ENCODE assay signal across 8 cellular contexts in genomic region chr10:37857287-37858211, GRCh38. TPM values are rescaled to one million over a fixed set of nuclear protein-coding genes. Genes with fewer than 3 reads are reported as not detected.
DNase-seq lines count a peak whose midpoint lies in the region; ATAC-seq and TF ChIP-seq lines count a peak whose summit lies in the region.

TSS of gene ZNF248 (minus strand) at chr10:37857610. CDS start at chr10:37856310, 1,300 bp downstream.

- TF ChIP-seq EP300 in tibial nerve (IDR thresholded peaks at IDR 0.05): peak; percentile 95 to 100

- DNase-seq in NCI-H1048 (lab: John Stamatoyannopoulos, UW) (peak; percentile 92), SK-N-MC (ENCODE audit: low read depth, low spot score) (peak; percentile 48), glomerular endothelial cell (ENCODE audit: extremely low read depth, low read depth, low spot score) (peak; percentile 68), tibial nerve (ENCODE audit: low spot score in 2 of 2) (peak; percentile 91 to 94)
- peak; percentile 88 to 93 for DNase-seq in activated naive CD4-positive, alpha-beta T cell treated with anti-CD3 and anti-CD28 coated beads, Interleukin-2, amount 50 U/mL, for 72 hours (ENCODE audit: low spot score in 2 of 2)

- H2AFZ ChIP-seq in parathyroid adenoma: peak within 1 kb of the TSS; percentile 94

- peak; percentile 12 for TF ChIP-seq CTCF in parathyroid adenoma (IDR thresholded peaks at IDR 0.05)
- peak in 2 of 5 experiments; percentile 16 to 43 for TF ChIP-seq CTCF in tibial nerve (IDR thresholded peaks at IDR 0.05)

- peak within 1 kb of the TSS; percentile 90 for H3K4me2 ChIP-seq in parathyroid adenoma (ENCODE audit: low read length)

- H3K27ac ChIP-seq in SK-N-MC (peak within 1 kb of the TSS; percentile 83), parathyroid adenoma (peak within 1 kb of the TSS; percentile 97), tibial nerve (peak within 1 kb of the TSS; percentile 100)

- TF ChIP-seq POLR2A in tibial nerve (IDR thresholded peaks at IDR 0.05): peak; percentile 98 to 99

- H3K4me3 ChIP-seq in GM08714 (ENCODE audit: low read length) (peak within 1 kb of the TSS; percentile 89), SK-N-MC (peak within 1 kb of the TSS; percentile 77), parathyroid adenoma (ENCODE audit: low read depth, low read length) (peak within 1 kb of the TSS; percentile 97), tibial nerve (peak within 1 kb of the TSS; percentile 78 to 95 (median 89))

- peak within 1 kb of the TSS; percentile 85 to 93 for H3K27ac Mint-ChIP-seq in activated naive CD4-positive, alpha-beta T cell treated with anti-CD3 and anti-CD28 coated beads, Interleukin-2, amount 50 U/mL, for 72 hours

- H3K79me2 ChIP-seq in parathyroid adenoma: peaks cover 7% of the 10 kb centered on the region

- H3K9me3 Mint-ChIP-seq in activated naive CD4-positive, alpha-beta T cell treated with anti-CD3 and anti-CD28 coated beads, Interleukin-2, amount 50 U/mL, for 72 hours: peaks cover 0 to 5% of the 10 kb centered on the region in 2 donors

- peaks cover 15 to 34% of the 10 kb centered on the region in 2 donors for H3K36me3 Mint-ChIP-seq in activated naive CD4-positive, alpha-beta T cell treated with anti-CD3 and anti-CD28 coated beads, Interleukin-2, amount 50 U/mL, for 72 hours

- peak within 1 kb of the TSS; percentile 89 for H3K9ac ChIP-seq in SK-N-MC (ENCODE audit: insufficient read length)
- peak within 1 kb of the TSS; percentile 98 for H3K9ac ChIP-seq in parathyroid adenoma

- H3K27me3 ChIP-seq in parathyroid adenoma (ENCODE audit: control insufficient read depth, insufficient read depth, low read length) (no peaks in the 10 kb centered on the region), tibial nerve (no peaks in the 10 kb centered on the region)

- H3K9me3 ChIP-seq in SK-N-MC (ENCODE audit: low read depth, low read length) (no peaks in the 10 kb centered on the region), parathyroid adenoma (ENCODE audit: control insufficient read depth, low read length) (no peaks in the 10 kb centered on the region), tibial nerve (no peaks in the 10 kb centered on the region)

- WGBS in tibial nerve, 2 donors: 1% methylated on average over 60 to 81 of the region's 81 CpGs

- peak; percentile 93 for ATAC-seq in HG02588 (IDR thresholded peaks at IDR 0.05; ENCODE audit: unreplicated experiment)
- ATAC-seq in activated naive CD4-positive, alpha-beta T cell treated with anti-CD3 and anti-CD28 coated beads, Interleukin-2, amount 50 U/mL, for 72 hours: peak; percentile 97 to 98

- H3K4me1 ChIP-seq in parathyroid adenoma (peaks cover 2% of the 10 kb centered on the region), tibial nerve (peaks cover 0 to 36% (median 12%) of the 10 kb centered on the region in 4 donors)

- H3K36me3 ChIP-seq in SK-N-MC (ENCODE audit: insufficient read depth, low read length) (peaks cover 3% of the 10 kb centered on the region; the same call in 1 of the 2 replicates), parathyroid adenoma (ENCODE audit: control insufficient read depth, insufficient read depth, low read length) (no peaks in the 10 kb centered on the region), tibial nerve (peaks cover 0 to 10% (median 0%) of the 10 kb centered on the region in 3 donors)

RNA-seq across cellular contexts. Expression of gene ZNF248, which starts in this region (rescaled TPM):
- 10 to 100 TPM in 1 of 2 donors, 1 to 10 TPM in 1; 7.6 to 11.3 TPM for total RNA-seq in activated naive CD4-positive, alpha-beta T cell treated with anti-CD3 and anti-CD28 coated beads, Interleukin-2, amount 50 U/mL, for 72 hours
- total RNA-seq in glomerular endothelial cell (5.6 and 7.5 TPM in 2 replicates), tibial nerve (10 to 100 TPM; 11.8 to 24.0 (median 16.1) TPM)

Comparison
In these comparisons a context has a peak if more than half of its experiments do, and no peak if none do; other contexts are left out.
1. Peak in every context shown above with its lines: DNase-seq, ATAC-seq, H3K4me3 ChIP-seq and H3K27ac ChIP-seq.